8 cellular contexts compared by ENCODE assay signal in the genomic region with DNA sequence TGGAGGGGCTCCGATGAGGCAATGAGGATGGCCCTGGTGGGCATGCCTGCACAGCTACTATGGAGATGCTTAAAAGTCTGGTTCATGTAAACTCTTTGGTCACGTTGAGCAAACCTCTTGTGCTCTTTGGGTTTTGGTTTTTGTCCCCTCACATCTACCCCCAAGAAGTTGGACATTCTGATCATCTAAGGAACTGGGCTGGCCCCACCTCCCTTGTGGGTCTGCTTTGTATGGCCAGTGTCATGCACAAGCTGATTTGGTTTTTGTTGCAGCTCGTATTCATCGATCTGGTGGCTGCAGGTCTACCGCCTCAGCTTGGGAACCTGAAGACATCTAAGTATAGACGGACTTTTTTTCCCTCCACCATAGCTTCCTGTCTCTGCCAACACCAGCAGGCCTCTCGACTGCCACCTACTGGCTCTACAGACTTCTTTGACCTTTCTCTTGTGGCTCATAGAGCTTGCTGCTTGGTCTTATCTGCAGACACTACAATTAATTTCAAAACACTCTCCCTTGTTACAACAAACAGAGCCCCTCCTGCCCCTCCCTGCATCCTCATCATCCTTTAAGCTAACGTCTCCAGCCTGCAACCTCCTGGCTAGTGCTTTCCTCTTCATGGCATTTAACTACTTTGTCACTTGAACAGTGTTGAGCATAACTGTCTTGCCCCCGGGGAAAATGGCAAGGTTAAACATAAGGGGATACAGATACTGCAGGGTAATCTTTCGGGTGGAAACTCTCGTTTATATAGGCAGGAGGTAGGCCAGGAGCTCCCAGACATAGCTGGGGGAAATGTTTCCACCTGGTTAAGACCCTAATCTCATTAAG.
DNase-seq lines count a peak whose midpoint lies in the region; ATAC-seq and TF ChIP-seq lines count a peak whose summit lies in the region.

No MANE protein-coding gene starts in this region.

- H3K27ac ChIP-seq in WERI-Rb-1 = peak overlapping the region; percentile 34; the same call in 1 of the 2 replicates

- H3K36me3 ChIP-seq in WERI-Rb-1 = peaks cover 42% of the 10 kb centered on the region

- H3K4me3 ChIP-seq in AG09309 (ENCODE audit: control insufficient read depth, low read depth, low read length) (no peak overlapping the region), WERI-Rb-1 (ENCODE audit: low read depth, low read length) (no peak overlapping the region)

- ATAC-seq in GM18873 (IDR thresholded peaks at IDR 0.05; ENCODE audit: low FRiP score, unreplicated experiment) (peak; percentile 82), HG03135 (IDR thresholded peaks at IDR 0.05; ENCODE audit: unreplicated experiment) (peak; percentile 83)

- no peaks in the 10 kb centered on the region for H3K9me3 ChIP-seq in WERI-Rb-1 (ENCODE audit: severe bottlenecking)

- TF ChIP-seq CTCF in AG09309 (IDR thresholded peaks at IDR 0.05; ENCODE audit: control insufficient read depth, insufficient read depth, low read depth, low read length, missing control alignments) (peak; percentile 90), WERI-Rb-1 (IDR thresholded peaks at IDR 0.05; ENCODE audit: low read depth, low read length) (peak; percentile 96)

- peak; percentile 61 for DNase-seq in AG09309 (ENCODE audit: low read depth)
- peak; percentile 69 for DNase-seq in NCI-H2196 (lab: John Stamatoyannopoulos, UW; ENCODE audit: unreplicated experiment)
- peak; percentile 88 for DNase-seq in WERI-Rb-1
- DNase-seq in T47D (ENCODE audit: low read depth in 1 of 2, low spot score in 1 of 2) = peak; percentile 22 to 79
- DNase-seq in islet precursor cell = peak; percentile 85
- peak; percentile 36 to 39 for DNase-seq in stimulated activated CD4-positive, alpha-beta T cell treated with anti-CD3 and anti-CD28 coated beads, Interleukin-1b, Interleukin-23, amount 100 ng/mL, for 1 hour (ENCODE audit: low read depth in 2 of 2)

- in situ Hi-C loops in T47D (cut with HindIII; ENCODE audit: low pct_unique_long_range_greater_than_20kb, low sequenced_read_pairs) = no loop called here

- no peaks in the 10 kb centered on the region for H3K27me3 ChIP-seq in WERI-Rb-1 (ENCODE audit: insufficient read depth, low read depth, severe bottlenecking)

Comparison
In these comparisons a context has a peak if more than half of its experiments do, and no peak if none do; other contexts are left out.
1. DNase-seq: peak in every context shown above with its lines; median percentile 88 in WERI-Rb-1; 85 in islet precursor cell; 69 in NCI-H2196; 61 in AG09309; 50 in T47D; 38 in stimulated activated CD4-positive, alpha-beta T cell treated with anti-CD3 and anti-CD28 coated beads, Interleukin-1b, Interleukin-23, amount 100 ng/mL, for 1 hour.